Comparison of ENCODE assay signal across 8 cellular contexts in the genomic region with DNA sequence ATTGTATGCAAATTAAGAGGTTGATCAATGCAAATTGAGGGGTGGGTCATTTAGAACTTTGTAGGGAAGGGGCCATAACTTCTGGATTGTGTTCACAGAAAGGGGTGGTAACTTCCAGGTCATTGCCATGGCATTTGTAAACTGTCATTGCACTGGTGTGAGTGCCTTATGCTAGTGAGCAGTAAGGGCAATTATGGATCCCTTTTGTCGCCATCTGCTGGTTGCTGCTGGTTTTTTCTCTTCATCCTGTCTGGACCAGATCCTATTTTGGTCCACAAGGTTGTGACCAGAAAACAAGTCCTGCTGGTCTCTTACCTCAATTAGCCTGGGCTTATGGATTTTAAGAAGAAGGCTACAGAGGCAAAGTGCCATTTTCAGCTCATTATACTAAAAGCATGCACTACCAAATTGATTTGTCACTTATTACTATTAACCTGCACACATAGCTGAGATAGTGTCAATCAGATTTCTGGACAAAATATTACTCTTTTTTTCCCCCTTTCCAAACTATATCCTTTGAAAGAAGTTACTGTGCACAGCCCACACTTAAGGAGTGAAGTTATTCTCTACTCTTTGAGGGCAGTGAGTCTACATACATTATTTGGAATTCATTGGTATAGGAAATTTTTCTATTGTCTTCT.
DNase-seq lines count a peak whose midpoint lies in the region; ATAC-seq, FAIRE-seq and TF ChIP-seq lines count a peak whose summit lies in the region.

No MANE protein-coding gene starts in this region.

- 42 to 44% methylated on average over 1 of the region's 1 CpG for WGBS in heart right ventricle, 2 donors
- WGBS in sigmoid colon, 2 donors: 5 to 15% methylated on average over 1 of the region's 1 CpG

- H3K27me3 Mint-ChIP-seq in activated naive CD4-positive, alpha-beta T cell treated with anti-CD3 and anti-CD28 coated beads for 36 hours (ENCODE audit: low read depth): no peaks in the 10 kb centered on the region

- FAIRE-seq in G401.6 (lab: Jason Lieb, UNC): peak; percentile 19

- DNase-seq in HuH-7 (ENCODE audit: low spot score) (peak; percentile 43), SHP77 treated with DMSO at 0.1 percent for 48 hours (lab: John Stamatoyannopoulos, UW) (peak; percentile 6), heart right ventricle (peak in 1 of 2 donors; percentile 56), sigmoid colon (peak; percentile 64), amniotic stem cell (lab: John Stamatoyannopoulos, UW) (no peak)
- DNase-seq in activated naive CD4-positive, alpha-beta T cell treated with anti-CD3 and anti-CD28 coated beads for 36 hours: peak; percentile 78

- CTCF ChIA-PET in activated naive CD4-positive, alpha-beta T cell treated with anti-CD3 and anti-CD28 coated beads for 36 hours (lab: Charles Lee): interaction anchor here (0.7 to 1.1 kb wide), 3 partner anchors 13 to 266 kb away, joined by 3 to 5 read pairs (median 4); no protein-coding TSS in a partner anchor

- TF ChIP-seq EP300 in sigmoid colon (IDR thresholded peaks at IDR 0.05): no peak

- no peak for TF ChIP-seq POLR2A in sigmoid colon (IDR thresholded peaks at IDR 0.05)

- no peaks in the 10 kb centered on the region for H3K4me1 Mint-ChIP-seq in activated naive CD4-positive, alpha-beta T cell treated with anti-CD3 and anti-CD28 coated beads for 36 hours (ENCODE audit: low read depth)

- H3K36me3 Mint-ChIP-seq in activated naive CD4-positive, alpha-beta T cell treated with anti-CD3 and anti-CD28 coated beads for 36 hours (ENCODE audit: low read depth): no peaks in the 10 kb centered on the region

- TF ChIP-seq CTCF in heart right ventricle (IDR thresholded peaks at IDR 0.05) (peak in 8 of 9 donors; percentile 51 to 75 (median 62)), sigmoid colon (IDR thresholded peaks at IDR 0.05) (peak in 3 of 4 experiments; percentile 22 to 59 (median 28))

- no peaks in the 10 kb centered on the region for H3K27me3 ChIP-seq in heart right ventricle
- no peaks in the 10 kb centered on the region for H3K27me3 ChIP-seq in sigmoid colon

- H3K36me3 ChIP-seq in heart right ventricle (no peaks in the 10 kb centered on the region), sigmoid colon (no peaks in the 10 kb centered on the region)

- H3K4me3 ChIP-seq in heart right ventricle: no peak overlapping the region
- H3K4me3 ChIP-seq in sigmoid colon: no peak overlapping the region

- H3K27ac Mint-ChIP-seq in activated naive CD4-positive, alpha-beta T cell treated with anti-CD3 and anti-CD28 coated beads for 36 hours: no peak overlapping the region

- no peaks in the 10 kb centered on the region for H3K9me3 Mint-ChIP-seq in activated naive CD4-positive, alpha-beta T cell treated with anti-CD3 and anti-CD28 coated beads for 36 hours

- peaks cover 0 to 27% (median 14%) of the 10 kb centered on the region in 9 donors for H3K4me1 ChIP-seq in heart right ventricle
- peaks cover 0 to 10% (median 0%) of the 10 kb centered on the region in 4 donors for H3K4me1 ChIP-seq in sigmoid colon

- H3K4me3 Mint-ChIP-seq in activated naive CD4-positive, alpha-beta T cell treated with anti-CD3 and anti-CD28 coated beads for 36 hours: no peak overlapping the region

- ATAC-seq in GM21619 (IDR thresholded peaks at IDR 0.05; ENCODE audit: unreplicated experiment): peak; percentile 96
- peak in 5 of 8 donors; percentile 53 to 62 (median 57) for ATAC-seq in heart right ventricle

- intact Hi-C loops in activated naive CD4-positive, alpha-beta T cell treated with anti-CD3 and anti-CD28 coated beads for 36 hours (cut with micrococcal nuclease): loop anchor here (1.0 to 5.0 kb wide), 4 partner anchors 212 to 1158 kb away; no protein-coding TSS in a partner anchor
- intact Hi-C loops in heart right ventricle (cut with DNase I): loop anchor here in 6 of 10 donors (5.0 to 10.0 kb wide), 3 partner anchors 248 to 1082 kb away; no protein-coding TSS in a partner anchor
- intact Hi-C loops in sigmoid colon (cut with DNase I): loop anchor here (5.0 kb wide), 1 partner anchor 1084 kb away; no protein-coding TSS in a partner anchor

- H3K9me3 ChIP-seq in heart right ventricle (no peaks in the 10 kb centered on the region), sigmoid colon (no peaks in the 10 kb centered on the region)

- H3K27ac ChIP-seq in heart right ventricle (peak overlapping the region in 1 of 10 donors; percentile 1), sigmoid colon (no peak overlapping the region)
